Comparison of ENCODE assay signal across 13 cellular contexts in the genomic region with DNA sequence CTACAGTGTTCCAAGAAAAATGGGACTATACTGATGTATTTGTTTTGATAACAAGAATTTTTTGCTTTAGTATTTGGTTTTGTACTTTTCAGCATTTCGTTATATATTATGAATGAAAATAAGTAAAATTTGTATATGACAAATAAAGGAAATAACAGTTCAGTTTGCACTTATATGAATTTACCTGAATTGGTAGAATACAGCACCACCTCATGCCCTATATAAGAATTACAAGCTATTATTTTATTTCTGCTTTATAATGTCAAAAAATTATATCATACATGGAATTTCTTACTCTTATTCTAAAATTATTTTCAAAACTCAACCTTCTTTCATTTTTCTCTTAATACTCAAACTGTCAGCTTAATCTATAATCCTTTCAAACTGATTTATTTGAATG. TPM values are rescaled to one million over a fixed set of nuclear protein-coding genes. Genes with fewer than 3 reads are reported as not detected.
DNase-seq lines count a peak whose midpoint lies in the region; ATAC-seq and TF ChIP-seq lines count a peak whose summit lies in the region.
"Had no signal": no experiment of that assay in that cellular context is flagged by ENCODE, and none has a peak within 500 bp of the region (broad histone marks: within the 10 kb centered on the region; RNA-seq: fewer than 3 reads in every experiment).

No MANE protein-coding gene starts in this region.

- no peaks in the 10 kb centered on the region for H3K4me1 Mint-ChIP-seq in activated T-cell treated with anti-CD3 and anti-CD28 coated beads, Interleukin-2, amount 50 U/mL, for 72 hours (ENCODE audit: low read depth)

- ATAC-seq in GM18505 (IDR thresholded peaks at IDR 0.05; ENCODE audit: unreplicated experiment): no peak
- no peak for ATAC-seq in activated T-cell treated with anti-CD3 and anti-CD28 coated beads, Interleukin-2, amount 50 U/mL, for 72 hours (replicated peaks in 1 of 2)

- H3K36me3 Mint-ChIP-seq in activated T-cell treated with anti-CD3 and anti-CD28 coated beads, Interleukin-2, amount 50 U/mL, for 72 hours (ENCODE audit: insufficient read depth in 2 of 2): peaks cover 0 to 2% of the 10 kb centered on the region in 2 donors

- no peaks in the 10 kb centered on the region for H3K9me3 ChIP-seq in prostate gland

- intact Hi-C loops in prostate gland (cut with DNase I): no loop called here
- intact Hi-C loops in lower leg skin (cut with DNase I; ENCODE audit: low total_unique reads): no loop called here

- H3K27me3 ChIP-seq in prostate gland (replicated peaks; ENCODE audit: insufficient read depth): no peaks in the 10 kb centered on the region

- H3K27ac Mint-ChIP-seq in activated T-cell treated with anti-CD3 and anti-CD28 coated beads, Interleukin-2, amount 50 U/mL, for 72 hours: no peak overlapping the region
- H3K27ac Mint-ChIP-seq: CD4-positive, alpha-beta memory T cell; stimulated activated naive CD8-positive, alpha-beta T cell treated with anti-CD3 and anti-CD28 coated beads, Interleukin-15, Interleukin-2, amounts not matched to agents 100 ng/mL and 50 ng/mL, for 24 hours had no signal

- H3K9me3 Mint-ChIP-seq in activated T-cell treated with anti-CD3 and anti-CD28 coated beads, Interleukin-2, amount 50 U/mL, for 72 hours: no peaks in the 10 kb centered on the region
- H3K9me3 Mint-ChIP-seq: CD4-positive, alpha-beta memory T cell; stimulated activated naive CD8-positive, alpha-beta T cell treated with anti-CD3 and anti-CD28 coated beads, Interleukin-15, Interleukin-2, amounts not matched to agents 100 ng/mL and 50 ng/mL, for 24 hours had no signal

- H3K36me3 ChIP-seq in prostate gland: no peaks in the 10 kb centered on the region

- H3K4me3 ChIP-seq in prostate gland (no peak overlapping the region), lower leg skin (ENCODE audit: low read depth, poor library complexity, severe bottlenecking) (no peak overlapping the region)

- H3K4me1 ChIP-seq in prostate gland (replicated peaks): no peaks in the 10 kb centered on the region

- DNase-seq in NCI-H510A treated with DMSO at 0.1 percent for 48 hours (lab: John Stamatoyannopoulos, UW) (peak; percentile 4), NCI-H510A (lab: John Stamatoyannopoulos, UW) (no peak), NCI-H1694 treated with DMSO at 0.1 percent for 48 hours (lab: John Stamatoyannopoulos, UW) (peak; percentile 46), dermis microvascular lymphatic vessel endothelial cell (ENCODE audit: low read depth in 2 of 2) (peak; percentile 11 to 29), prostate gland (ENCODE audit: low spot score) (no peak), lower leg skin (ENCODE audit: low spot score in 2 of 2) (no peak)
- no peak for DNase-seq in activated T-cell treated with anti-CD3 and anti-CD28 coated beads, Interleukin-2, amount 50 U/mL, for 72 hours
- DNase-seq: activated CD4-positive, alpha-beta T cell treated with anti-CD3 and anti-CD28 coated beads for 1 hour; effector memory CD4-positive, alpha-beta T cell; KG1 had no signal

- no peak overlapping the region for H3K4me3 Mint-ChIP-seq in activated T-cell treated with anti-CD3 and anti-CD28 coated beads, Interleukin-2, amount 50 U/mL, for 72 hours
- H3K4me3 Mint-ChIP-seq: CD4-positive, alpha-beta memory T cell; stimulated activated naive CD8-positive, alpha-beta T cell treated with anti-CD3 and anti-CD28 coated beads, Interleukin-15, Interleukin-2, amounts not matched to agents 100 ng/mL and 50 ng/mL, for 24 hours had no signal

- H3K27me3 Mint-ChIP-seq in activated T-cell treated with anti-CD3 and anti-CD28 coated beads, Interleukin-2, amount 50 U/mL, for 72 hours (ENCODE audit: low read depth): no peaks in the 10 kb centered on the region
- H3K27me3 Mint-ChIP-seq: CD4-positive, alpha-beta memory T cell; stimulated activated naive CD8-positive, alpha-beta T cell treated with anti-CD3 and anti-CD28 coated beads, Interleukin-15, Interleukin-2, amounts not matched to agents 100 ng/mL and 50 ng/mL, for 24 hours had no signal

- peak in 3 of 4 experiments; percentile 17 to 47 (median 38) for TF ChIP-seq CTCF in prostate gland (IDR thresholded peaks at IDR 0.05)
- no peak for TF ChIP-seq CTCF in lower leg skin (IDR thresholded peaks at IDR 0.05)

- TF ChIP-seq POLR2A in prostate gland (IDR thresholded peaks at IDR 0.05): no peak
- TF ChIP-seq POLR2A in lower leg skin (IDR thresholded peaks at IDR 0.05): no peak
- TF ChIP-seq POLR2A in GM18505 (IDR thresholded peaks at IDR 0.05; ENCODE audit: borderline replicate concordance, extremely low read depth, insufficient read depth, insufficient read length): no peak

- no peak overlapping the region for H3K27ac ChIP-seq in prostate gland

- 81% methylated on average over 1 of the region's 1 CpG for WGBS in prostate gland
- WGBS in lower leg skin, 2 donors: 81 to 86% methylated on average over 1 of the region's 1 CpG

RNA-seq across cellular contexts. Expression of gene EFCAB7, which starts 14.6 kb away (rescaled TPM):
- total RNA-seq in dermis microvascular lymphatic vessel endothelial cell (2.3 and 2.9 TPM in 2 replicates), prostate gland (10 to 100 TPM in 1 of 2 donors, 1 to 10 TPM in 1; 9.8 to 11.6 TPM), lower leg skin (10 to 100 TPM in 1 of 4 donors, 1 to 10 TPM in 3; 3.2 to 10.9 (median 7.1) TPM)
- total RNA-seq in activated T-cell treated with anti-CD3 and anti-CD28 coated beads, Interleukin-2, amount 50 U/mL, for 72 hours: 1 to 10 TPM; 7.2 to 7.5 TPM

RNA-seq across cellular contexts. Expression of gene ITGB3BP, which starts 14.9 kb away (rescaled TPM):
- 11.4 and 15.7 TPM in 2 replicates for total RNA-seq in dermis microvascular lymphatic vessel endothelial cell
- total RNA-seq in prostate gland: 10 to 100 TPM in 1 of 2 donors, 1 to 10 TPM in 1; 7.4 to 16.1 TPM
- 10 to 100 TPM in 1 of 4 donors, 1 to 10 TPM in 3; 7.0 to 11.7 (median 8.9) TPM for total RNA-seq in lower leg skin
- total RNA-seq in activated T-cell treated with anti-CD3 and anti-CD28 coated beads, Interleukin-2, amount 50 U/mL, for 72 hours: 10 to 100 TPM; 70.0 to 86.5 TPM

RNA-seq across cellular contexts. Expression of gene PGM1, which starts 55.3 kb away (rescaled TPM):
- total RNA-seq in dermis microvascular lymphatic vessel endothelial cell: 43.1 and 66.1 TPM in 2 replicates
- 10 to 100 TPM; 49.5 to 54.7 TPM for total RNA-seq in prostate gland
- total RNA-seq in lower leg skin: 10 to 100 TPM; 39.3 to 54.2 (median 48.9) TPM
- 10 to 100 TPM; 34.1 to 36.1 TPM for total RNA-seq in activated T-cell treated with anti-CD3 and anti-CD28 coated beads, Interleukin-2, amount 50 U/mL, for 72 hours

Comparison
In these comparisons a context has a peak if more than half of its experiments do, and no peak if none do; other contexts are left out.
1. DNase-seq: peak in NCI-H510A treated with DMSO at 0.1 percent for 48 hours (single experiment), NCI-H1694 treated with DMSO at 0.1 percent for 48 hours (single experiment) and dermis microvascular lymphatic vessel endothelial cell (2 of 2); none in NCI-H510A (single experiment), prostate gland (single experiment), lower leg skin (0 of 2) and activated T-cell treated with anti-CD3 and anti-CD28 coated beads, Interleukin-2, amount 50 U/mL, for 72 hours (0 of 2).
2. CTCF ChIP-seq: peak in prostate gland (3 of 4); none in lower leg skin (0 of 3).